ENCODE assay signal across 28 cellular contexts in the genomic region with DNA sequence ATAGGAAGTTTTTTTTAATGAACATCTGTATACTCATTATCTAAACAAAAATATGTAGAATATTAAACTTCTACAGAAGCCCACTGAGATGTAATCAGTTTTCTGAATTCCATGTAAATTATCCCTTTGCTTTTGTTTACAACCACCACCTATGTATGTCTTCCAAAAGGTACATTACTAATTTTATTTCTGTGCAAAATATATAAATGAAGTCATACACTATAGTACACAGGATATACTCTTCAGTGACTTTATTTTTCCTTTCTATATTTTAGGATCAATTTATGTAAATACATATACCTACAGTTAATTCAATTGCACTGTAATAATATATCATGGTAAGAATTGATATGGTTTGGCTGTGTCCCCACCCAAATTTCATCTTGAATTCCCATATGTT.
"Had no signal": no experiment of that assay in that cellular context is flagged by ENCODE, and none has a peak within 500 bp of the region (broad histone marks: within the 10 kb centered on the region; RNA-seq: fewer than 3 reads in every experiment).

No MANE protein-coding gene starts in this region.

- H3K27me3 ChIP-seq: colonic mucosa, dorsolateral prefrontal cortex, esophagus muscularis mucosa, esophagus squamous epithelium, foreskin keratinocyte, gastrocnemius medialis, gastroesophageal sphincter, heart left ventricle, heart right ventricle had no signal

- ATAC-seq: effector memory CD8-positive, alpha-beta T cell; esophagus mucosa; foreskin keratinocyte; gastrocnemius medialis; gastroesophageal sphincter; heart left ventricle; heart right ventricle had no signal

- FAIRE-seq: colon, endometrium, endothelial cell of umbilical vein, frontal cortex had no signal

- DNase-seq: colonic mucosa; cortex of kidney; dermis blood vessel endothelial cell; dorsolateral prefrontal cortex; effector CD4-positive, alpha-beta T cell; effector CD8-positive, alpha-beta T cell; effector memory CD4-positive, alpha-beta T cell; effector memory CD8-positive, alpha-beta T cell; endodermal cell; erythroblast; esophagus squamous epithelium; foreskin fibroblast; foreskin keratinocyte; foreskin melanocyte; gastrocnemius medialis; glutamatergic neuron; head of caudate nucleus; heart left ventricle; heart right ventricle had no signal

- H3K36me3 ChIP-seq: colonic mucosa, esophagus muscularis mucosa, esophagus squamous epithelium, gastrocnemius medialis, gastroesophageal sphincter, heart left ventricle, heart right ventricle had no signal

- H3K9me3 ChIP-seq: colonic mucosa, esophagus muscularis mucosa, esophagus squamous epithelium, gastrocnemius medialis, gastroesophageal sphincter had no signal

- H3K27ac ChIP-seq: colonic mucosa, coronary artery, dorsolateral prefrontal cortex, epithelial cell of prostate, esophagus muscularis mucosa, esophagus squamous epithelium, foreskin keratinocyte, gastrocnemius medialis, gastroesophageal sphincter, heart left ventricle, heart right ventricle had no signal

- H3K4me3 ChIP-seq: colonic mucosa, coronary artery, dorsolateral prefrontal cortex, esophagus muscularis mucosa, esophagus squamous epithelium, gastrocnemius medialis, gastroesophageal sphincter, heart left ventricle, heart right ventricle had no signal

- H3K4me1 ChIP-seq: colonic mucosa, esophagus muscularis mucosa, esophagus squamous epithelium, foreskin keratinocyte, gastrocnemius medialis, gastroesophageal sphincter, heart left ventricle, heart right ventricle had no signal
